ENCODE assay signal across 1 cellular context in genomic region chr16:1923299-1924034, GRCh38.
TF ChIP-seq lines count a peak whose summit lies in the region.

No MANE protein-coding gene starts in this region.

TF ChIP-seq in SK-N-SH, 30 proteins besides CTCF, POLR2A, EP300 and RAD21 (continued from another document):
- no peak for TF ChIP-seq TEAD4 (IDR thresholded peaks at IDR 0.05; ENCODE audit: borderline replicate concordance, insufficient read depth)
- no peak for TF ChIP-seq POLR2AphosphoS5 (IDR thresholded peaks at IDR 0.05; ENCODE audit: low read depth, low read length)
- TF ChIP-seq TAF1 (IDR thresholded peaks at IDR 0.05; ENCODE audit: borderline replicate concordance, low read depth, low read length) = no peak
- no peak for TF ChIP-seq RCOR1 (IDR thresholded peaks at IDR 0.05; ENCODE audit: low read length)
